In genomic region chr17:82021728-82022309, GRCh38 we compare ENCODE assay signal across 8 cellular contexts. TPM values are rescaled to one million over a fixed set of nuclear protein-coding genes. Genes with fewer than 3 reads are reported as not detected.
DNase-seq lines count a peak whose midpoint lies in the region; ATAC-seq and TF ChIP-seq lines count a peak whose summit lies in the region.

No MANE protein-coding gene starts in this region.

- H3K27me3 Mint-ChIP-seq in T-helper 1 cell treated with Interleukin-12 subunit alpha and Interleukin-12 subunit beta and Interleukin-4 antibody, amounts not matched to agents 30 μg/mL and 1 μg/mL, for 36 hours (ENCODE audit: low read depth) = no peaks in the 10 kb centered on the region
- H3K27me3 Mint-ChIP-seq in T-cell (no peaks in the 10 kb centered on the region), glutamatergic neuron (ENCODE audit: unreplicated experiment) (peaks cover 9% of the 10 kb centered on the region)
- peaks cover 12% of the 10 kb centered on the region for H3K27me3 Mint-ChIP-seq in stimulated activated memory B cell treated with anti-CD40 and anti-IgM and Interleukin-4, amounts not matched to agents 10 μg/mL and 1 μg/mL and 100 μg/mL, for 72 hours

- peak overlapping the region; percentile 59 for H3K27ac Mint-ChIP-seq in T-helper 1 cell treated with Interleukin-12 subunit alpha and Interleukin-12 subunit beta and Interleukin-4 antibody, amounts not matched to agents 30 μg/mL and 1 μg/mL, for 36 hours
- H3K27ac Mint-ChIP-seq in T-cell (peak overlapping the region; percentile 39 to 48), glutamatergic neuron (ENCODE audit: unreplicated experiment) (peak overlapping the region; percentile 38)
- H3K27ac Mint-ChIP-seq in stimulated activated memory B cell treated with anti-CD40 and anti-IgM and Interleukin-4, amounts not matched to agents 10 μg/mL and 1 μg/mL and 100 μg/mL, for 72 hours = peak overlapping the region; percentile 64

- TF ChIP-seq CTCF in glutamatergic neuron (IDR thresholded peaks at IDR 0.05; ENCODE audit: partially characterized antibody, unreplicated experiment) = no peak

- no peaks in the 10 kb centered on the region for H3K9me3 Mint-ChIP-seq in T-helper 1 cell treated with Interleukin-12 subunit alpha and Interleukin-12 subunit beta and Interleukin-4 antibody, amounts not matched to agents 30 μg/mL and 1 μg/mL, for 36 hours
- H3K9me3 Mint-ChIP-seq in T-cell (no peaks in the 10 kb centered on the region), glutamatergic neuron (ENCODE audit: unreplicated experiment) (peaks cover 3% of the 10 kb centered on the region)
- H3K9me3 Mint-ChIP-seq in stimulated activated memory B cell treated with anti-CD40 and anti-IgM and Interleukin-4, amounts not matched to agents 10 μg/mL and 1 μg/mL and 100 μg/mL, for 72 hours = no peaks in the 10 kb centered on the region

- peaks cover 3% of the 10 kb centered on the region for H3K36me3 Mint-ChIP-seq in T-helper 1 cell treated with Interleukin-12 subunit alpha and Interleukin-12 subunit beta and Interleukin-4 antibody, amounts not matched to agents 30 μg/mL and 1 μg/mL, for 36 hours (ENCODE audit: low read depth)
- H3K36me3 Mint-ChIP-seq in T-cell (no peaks in the 10 kb centered on the region), glutamatergic neuron (ENCODE audit: unreplicated experiment) (no peaks in the 10 kb centered on the region)
- peaks cover 7% of the 10 kb centered on the region for H3K36me3 Mint-ChIP-seq in stimulated activated memory B cell treated with anti-CD40 and anti-IgM and Interleukin-4, amounts not matched to agents 10 μg/mL and 1 μg/mL and 100 μg/mL, for 72 hours

- ATAC-seq in T-cell (replicated peaks in 1 of 4) (no peak), HG03196 (IDR thresholded peaks at IDR 0.05; ENCODE audit: unreplicated experiment) (no peak)
- no peak for ATAC-seq in stimulated activated memory B cell treated with anti-CD40 and anti-IgM and Interleukin-4, amounts not matched to agents 10 μg/mL and 1 μg/mL and 100 μg/mL, for 72 hours

- peaks cover 15% of the 10 kb centered on the region for H3K4me1 Mint-ChIP-seq in T-helper 1 cell treated with Interleukin-12 subunit alpha and Interleukin-12 subunit beta and Interleukin-4 antibody, amounts not matched to agents 30 μg/mL and 1 μg/mL, for 36 hours (ENCODE audit: low read depth)
- H3K4me1 Mint-ChIP-seq in T-cell (peaks cover 14 to 31% (median 19%) of the 10 kb centered on the region in 3 donors), glutamatergic neuron (ENCODE audit: low read depth, unreplicated experiment) (peaks cover 7% of the 10 kb centered on the region)
- peaks cover 35% of the 10 kb centered on the region for H3K4me1 Mint-ChIP-seq in stimulated activated memory B cell treated with anti-CD40 and anti-IgM and Interleukin-4, amounts not matched to agents 10 μg/mL and 1 μg/mL and 100 μg/mL, for 72 hours

- CTCF ChIA-PET in T-cell (lab: Charles Lee) = interaction anchor here (1.3 to 4.3 kb wide), 3 partner anchors 16 to 62 kb away, joined by 4 to 26 read pairs (median 17); partner anchors contain the start of gene DCXR (in 1 of the 2)

- POLR2A ChIA-PET in T-cell (lab: Charles Lee) = no interaction called here

- peak overlapping the region; percentile 82 for H3K4me3 Mint-ChIP-seq in T-helper 1 cell treated with Interleukin-12 subunit alpha and Interleukin-12 subunit beta and Interleukin-4 antibody, amounts not matched to agents 30 μg/mL and 1 μg/mL, for 36 hours
- H3K4me3 Mint-ChIP-seq in T-cell = peak overlapping the region; percentile 72 to 81 (median 80)
- H3K4me3 Mint-ChIP-seq in glutamatergic neuron (ENCODE audit: unreplicated experiment) = peak overlapping the region; percentile 86
- peak overlapping the region; percentile 86 for H3K4me3 Mint-ChIP-seq in stimulated activated memory B cell treated with anti-CD40 and anti-IgM and Interleukin-4, amounts not matched to agents 10 μg/mL and 1 μg/mL and 100 μg/mL, for 72 hours

- no peak for DNase-seq in T-helper 1 cell
- DNase-seq in T-cell = peak in 1 of 34 experiments; percentile 12
- DNase-seq in glutamatergic neuron = no peak
- DNase-seq in NCI-H2029 (lab: John Stamatoyannopoulos, UW) = no peak
- DNase-seq in NCI-H446 (lab: John Stamatoyannopoulos, UW) = no peak

RNA-seq across cellular contexts. Expression of gene CENPX, which starts 0.9 kb away (rescaled TPM):
- total RNA-seq in T-cell (10 to 100 TPM; 26.7 to 47.8 (median 43.7) TPM), glutamatergic neuron (ENCODE audit: unreplicated experiment) (59.9 TPM)

RNA-seq across cellular contexts. Expression of gene LRRC45, which starts 1.3 kb away (rescaled TPM):
- 10 to 100 TPM; 13.3 to 28.5 (median 22.3) TPM for total RNA-seq in T-cell
- total RNA-seq in glutamatergic neuron (ENCODE audit: unreplicated experiment) = 29.6 TPM

RNA-seq across cellular contexts. Expression of gene RAC3, which starts 9.7 kb away (rescaled TPM):
- total RNA-seq in T-cell (1 to 10 TPM; 1.1 to 5.4 (median 3.6) TPM), glutamatergic neuron (ENCODE audit: unreplicated experiment) (46.0 TPM)

RNA-seq across cellular contexts. Expression of gene DCXR, which starts 15.7 kb away (rescaled TPM):
- total RNA-seq in T-cell (100 to 1,000 TPM in 1 of 5 donors, 10 to 100 TPM in 4; 70.4 to 111 (median 96.1) TPM), glutamatergic neuron (ENCODE audit: unreplicated experiment) (89.5 TPM)

RNA-seq across cellular contexts. Expression of gene RFNG, which starts 29.8 kb away (rescaled TPM):
- total RNA-seq in T-cell (10 to 100 TPM; 31.5 to 38.6 (median 35.2) TPM), glutamatergic neuron (ENCODE audit: unreplicated experiment) (50.8 TPM)
